25 cellular contexts compared by ENCODE assay signal in genomic region chr1:6218380-6218779, GRCh38. TPM values are rescaled to one million over a fixed set of nuclear protein-coding genes. Genes with fewer than 3 reads are reported as not detected.
"Had no signal": no experiment of that assay in that cellular context is flagged by ENCODE, and none has a peak within 500 bp of the region (broad histone marks: within the 10 kb centered on the region; RNA-seq: fewer than 3 reads in every experiment).

No MANE protein-coding gene starts in this region.

- H3K27me3 Mint-ChIP-seq: activated CD4-positive, alpha-beta memory T cell treated with anti-CD3 and anti-CD28 coated beads for 36 hours had no signal

- H3K9me3 Mint-ChIP-seq: activated B cell treated with CpG ODN at 0.5 μM for 24 hours; activated CD4-positive, alpha-beta memory T cell treated with anti-CD3 and anti-CD28 coated beads for 36 hours; activated T-helper 1 cell treated with anti-CD3 and anti-CD28 coated beads, Interleukin-12 subunit alpha, Interleukin-12 subunit beta, Interleukin-2, Interleukin-4 antibody, amounts not matched to agents 30 ng/mL and 10 ng/mL and 1 ng/mL, durations not matched to agents 14 hours and 24 hours and 36 hours; mesothelial cell of epicardium; natural killer cell treated with Interleukin-12 subunit alpha and Interleukin-12 subunit beta and Interleukin-15 and Interleukin-18, amount 100 ng/mL, for 72 hours had no signal

- DNase-seq: activated B cell treated with CpG ODN at 0.5 μM for 24 hours; activated CD4-positive, alpha-beta memory T cell treated with anti-CD3 and anti-CD28 coated beads for 36 hours; activated CD4-positive, alpha-beta T cell treated with anti-CD3 and anti-CD28 coated beads for 4 hours; activated T-cell treated with anti-CD3 and anti-CD28 coated beads for 4 hours; effector memory CD4-positive, alpha-beta T cell; left colon; occipital lobe; right cardiac atrium; stimulated activated CD4-positive, alpha-beta T cell treated with anti-CD3 and anti-CD28 coated beads, Interleukin-2, amount 100 ng/mL, for 24 hours; stimulated activated naive CD4-positive, alpha-beta T cell treated with Interleukin-2 at 50 U/mL for 16 hours had no signal

- H3K36me3 Mint-ChIP-seq: natural killer cell treated with Interleukin-12 subunit alpha and Interleukin-12 subunit beta and Interleukin-15 and Interleukin-18, amount 100 ng/mL, for 72 hours had no signal

- H3K4me3 ChIP-seq: esophagus muscularis mucosa, gastroesophageal sphincter, prostate gland, thyroid gland had no signal

- H3K9me3 ChIP-seq: esophagus muscularis mucosa, gastroesophageal sphincter, prostate gland, thyroid gland had no signal

- H3K27me3 ChIP-seq: esophagus muscularis mucosa, gastroesophageal sphincter, thyroid gland had no signal

- H3K27ac ChIP-seq: esophagus muscularis mucosa, gastroesophageal sphincter, prostate gland, thyroid gland had no signal

- H3K27ac Mint-ChIP-seq: activated B cell treated with CpG ODN at 0.5 μM for 24 hours; activated CD4-positive, alpha-beta memory T cell treated with anti-CD3 and anti-CD28 coated beads for 36 hours; activated naive CD8-positive, alpha-beta T cell; activated T-helper 1 cell treated with anti-CD3 and anti-CD28 coated beads, Interleukin-12 subunit alpha, Interleukin-12 subunit beta, Interleukin-2, Interleukin-4 antibody, amounts not matched to agents 30 ng/mL and 10 ng/mL and 1 ng/mL, durations not matched to agents 14 hours and 24 hours and 36 hours; natural killer cell treated with Interleukin-12 subunit alpha and Interleukin-12 subunit beta and Interleukin-15 and Interleukin-18, amount 100 ng/mL, for 72 hours had no signal

- H3K4me1 ChIP-seq: prostate gland had no signal

- ATAC-seq: gastroesophageal sphincter; left colon; natural killer cell treated with Interleukin-12 subunit alpha and Interleukin-12 subunit beta and Interleukin-15 and Interleukin-18, amount 100 ng/mL, for 72 hours; right cardiac atrium had no signal

- H3K4me3 Mint-ChIP-seq: activated B cell treated with CpG ODN at 0.5 μM for 24 hours; activated CD4-positive, alpha-beta memory T cell treated with anti-CD3 and anti-CD28 coated beads for 36 hours; activated naive CD8-positive, alpha-beta T cell; activated T-helper 1 cell treated with anti-CD3 and anti-CD28 coated beads, Interleukin-12 subunit alpha, Interleukin-12 subunit beta, Interleukin-2, Interleukin-4 antibody, amounts not matched to agents 30 ng/mL and 10 ng/mL and 1 ng/mL, durations not matched to agents 14 hours and 24 hours and 36 hours; mesothelial cell of epicardium; natural killer cell treated with Interleukin-12 subunit alpha and Interleukin-12 subunit beta and Interleukin-15 and Interleukin-18, amount 100 ng/mL, for 72 hours had no signal

- FAIRE-seq: endothelial cell of umbilical vein, urothelium cell line had no signal

- H3K36me3 ChIP-seq: prostate gland had no signal

RNA-seq across cellular contexts. Expression of gene HES3, which starts 25.6 kb away (rescaled TPM):
- total RNA-seq: activated B cell treated with CpG ODN at 0.5 μM for 24 hours; activated CD4-positive, alpha-beta memory T cell treated with anti-CD3 and anti-CD28 coated beads for 36 hours; activated T-helper 1 cell treated with anti-CD3 and anti-CD28 coated beads, Interleukin-12 subunit alpha, Interleukin-12 subunit beta, Interleukin-2, Interleukin-4 antibody, amounts not matched to agents 30 ng/mL and 10 ng/mL and 1 ng/mL, durations not matched to agents 14 hours and 24 hours and 36 hours; cardiac septum; dermis blood vessel endothelial cell; endothelial cell of umbilical vein; esophagus muscularis mucosa; gastroesophageal sphincter; left colon; lung microvascular endothelial cell; mesothelial cell of epicardium; natural killer cell treated with Interleukin-12 subunit alpha and Interleukin-12 subunit beta and Interleukin-15 and Interleukin-18, amount 100 ng/mL, for 72 hours; occipital lobe; prostate gland; right cardiac atrium; skeletal muscle tissue; subcutaneous adipose tissue; thyroid gland had no signal

RNA-seq across cellular contexts. Expression of gene CHD5, which starts 38.3 kb away (rescaled TPM):
- total RNA-seq: skeletal muscle tissue had no signal
